In genomic region chr1:54745864-54746263, GRCh38 we compare ENCODE assay signal across 9 cellular contexts. TPM values are rescaled to one million over a fixed set of nuclear protein-coding genes. Genes with fewer than 3 reads are reported as not detected.
"Had no signal": no experiment of that assay in that cellular context is flagged by ENCODE, and none has a peak within 500 bp of the region (broad histone marks: within the 10 kb centered on the region; RNA-seq: fewer than 3 reads in every experiment).

No MANE protein-coding gene starts in this region.

- FAIRE-seq: G401.6, GM12878, GM12891, GM12892, GM18507, GM19239 had no signal

- DNase-seq: GDM1, GF-D8 had no signal

- ATAC-seq: GM12878 had no signal

- H3K4me3 ChIP-seq: GM12878 had no signal

RNA-seq across cellular contexts. Expression of gene TTC22, which starts 55.3 kb away (rescaled TPM):
- total RNA-seq: G401 had no signal
